Comparison of ENCODE assay signal across 14 cellular contexts in the genomic region with DNA sequence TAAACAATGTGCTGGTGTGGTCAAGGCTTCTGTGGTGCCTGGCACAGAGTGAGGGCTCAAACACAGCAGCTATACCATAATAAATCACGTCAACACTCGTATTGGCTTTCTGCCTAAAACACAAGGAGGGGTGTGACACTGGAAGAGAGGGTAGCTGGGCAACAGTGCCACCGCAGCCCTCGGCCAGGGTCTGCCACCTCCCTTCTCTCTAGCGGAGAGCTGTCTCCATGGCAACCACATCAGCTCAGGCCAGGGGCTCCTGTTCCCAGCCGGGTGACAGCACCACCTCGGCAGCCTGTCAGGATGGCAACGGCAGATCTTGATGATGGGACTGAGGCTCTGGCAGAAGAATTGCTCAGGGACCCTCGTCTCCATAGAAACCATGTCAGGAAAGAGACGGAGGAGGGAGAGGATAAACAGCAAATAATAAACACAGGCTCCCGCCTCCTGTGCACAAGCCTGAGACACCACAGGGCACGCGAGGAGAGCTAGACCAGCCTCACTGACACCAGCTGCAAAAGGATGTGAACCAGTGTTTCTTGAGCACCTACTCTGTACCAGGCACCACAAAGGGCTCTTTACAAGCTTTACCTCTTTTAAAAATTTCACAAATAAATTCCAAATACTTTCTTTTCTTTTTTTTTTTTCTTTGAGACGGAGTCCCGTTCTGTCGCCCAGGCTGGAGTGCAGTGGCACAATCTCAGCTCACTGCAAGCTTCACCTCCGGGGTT. TPM values are rescaled to one million over a fixed set of nuclear protein-coding genes. Genes with fewer than 3 reads are reported as not detected.
A peak's percentile ranks its signal among the peaks of the same experiment; 100 is the strongest.
DNase-seq lines count a peak whose midpoint lies in the region; TF ChIP-seq lines count a peak whose summit lies in the region.
"Had no signal": no experiment of that assay in that cellular context is flagged by ENCODE, and none has a peak within 500 bp of the region (broad histone marks: within the 10 kb centered on the region; RNA-seq: fewer than 3 reads in every experiment).

No MANE protein-coding gene starts in this region.

- H3K4me3 ChIP-seq in BE2C (ENCODE audit: low read depth, low read length): no peak overlapping the region
- H3K4me3 ChIP-seq: esophagus squamous epithelium, ovary had no signal

- H3K9me3 ChIP-seq in BE2C: no peaks in the 10 kb centered on the region
- H3K9me3 ChIP-seq: esophagus squamous epithelium, ovary had no signal

- DNase-seq in BE2C (peak; percentile 86), NCI-H1417 (lab: John Stamatoyannopoulos, UW) (peak; percentile 83 to 99 (median 92)), SHP77 treated with DMSO at 0.1 percent for 48 hours (lab: John Stamatoyannopoulos, UW) (peak; percentile 75), medulla oblongata (ENCODE audit: extremely low spot score) (peak; percentile 47), middle frontal gyrus (ENCODE audit: extremely low spot score, low spot score) (no peak), Kasumi-1 (lab: John Stamatoyannopoulos, UW) (no peak)
- DNase-seq in central memory CD4-positive, alpha-beta T cell: no peak
- DNase-seq in activated CD4-positive, alpha-beta T cell treated with anti-CD3 and anti-CD28 coated beads for 48 hours: no peak
- DNase-seq: activated naive CD8-positive, alpha-beta T cell treated with anti-CD3 and anti-CD28 coated beads, Interleukin-2, amount 10 ng/mL, durations not matched to agents 7 days and 5 days; cortex of kidney; esophagus squamous epithelium; GOT3; mammary epithelial cell; ovary had no signal

- H3K36me3 ChIP-seq in BE2C: peaks cover 47% of the 10 kb centered on the region
- H3K36me3 ChIP-seq: ovary had no signal

- no peaks in the 10 kb centered on the region for H3K27me3 ChIP-seq in BE2C
- H3K27me3 ChIP-seq: esophagus squamous epithelium, ovary had no signal

- no peaks in the 10 kb centered on the region for H3K4me1 ChIP-seq in BE2C

- no peak for TF ChIP-seq CTCF in BE2C (IDR thresholded peaks at IDR 0.05; ENCODE audit: low read depth, low read length)

RNA-seq across cellular contexts. Expression of a gene that starts 50.4 kb away (rescaled TPM):
- polyA plus RNA-seq in BE2C (2012; ENCODE audit: insufficient read depth, insufficient read length, low read depth): not detected
- polyA plus RNA-seq: mammary epithelial cell had no signal

RNA-seq across cellular contexts. Expression of a gene that starts 52.0 kb away (rescaled TPM):
- 3.9 TPM for polyA plus RNA-seq in BE2C (2012; ENCODE audit: insufficient read depth, insufficient read length, low read depth)

Comparison
In these comparisons a context has a peak if more than half of its experiments do, and no peak if none do; other contexts are left out.
1. DNase-seq: peak in BE2C (single experiment), NCI-H1417 (3 of 3), SHP77 treated with DMSO at 0.1 percent for 48 hours (single experiment) and medulla oblongata (single experiment); none in central memory CD4-positive, alpha-beta T cell (single experiment), middle frontal gyrus (single experiment), activated CD4-positive, alpha-beta T cell treated with anti-CD3 and anti-CD28 coated beads for 48 hours (single experiment) and Kasumi-1 (0 of 2).